ENCODE assay signal across 17 cellular contexts in genomic region chr22:46620588-46621242, GRCh38. TPM values are rescaled to one million over a fixed set of nuclear protein-coding genes. Genes with fewer than 3 reads are reported as not detected.
A peak's percentile ranks its signal among the peaks of the same experiment; 100 is the strongest.
DNase-seq lines count a peak whose midpoint lies in the region; ATAC-seq and TF ChIP-seq lines count a peak whose summit lies in the region.
"Had no signal": no experiment of that assay in that cellular context is flagged by ENCODE, and none has a peak within 500 bp of the region (broad histone marks: within the 10 kb centered on the region; RNA-seq: fewer than 3 reads in every experiment).

No MANE protein-coding gene starts in this region.

- peak overlapping the region; percentile 94 for H3K27ac ChIP-seq in BLaER1
- H3K27ac ChIP-seq in DND-41 (ENCODE audit: low read length): peak overlapping the region; percentile 98
- peak overlapping the region in 3 of 4 donors; percentile 25 to 68 (median 42) for H3K27ac ChIP-seq in esophagus squamous epithelium
- H3K27ac ChIP-seq in gastrocnemius medialis: peak overlapping the region in 3 of 4 donors; percentile 40 to 44 (median 43)

- H3K9ac ChIP-seq in BLaER1 (peak overlapping the region; percentile 68), DND-41 (ENCODE audit: low read depth, low read length) (peak overlapping the region; percentile 30)

- intact Hi-C loops in esophagus squamous epithelium (cut with DNase I): no loop called here
- intact Hi-C loops in gastrocnemius medialis (cut with DNase I; ENCODE audit: low total_unique reads): no loop called here

- H3K79me2 ChIP-seq in DND-41 (ENCODE audit: insufficient read depth, low read length): peaks cover 93% of the 10 kb centered on the region

- H2AFZ ChIP-seq in DND-41 (ENCODE audit: low read depth, low read length): no peak overlapping the region

- peak overlapping the region; percentile 87 for H3K4me2 ChIP-seq in BLaER1
- no peak overlapping the region; the same call in 1 of the 2 replicates for H3K4me2 ChIP-seq in DND-41 (ENCODE audit: insufficient read depth, low read length)

- peak overlapping the region; percentile 58; the same call in 1 of the 2 replicates for H3K4me3 ChIP-seq in BLaER1
- H3K4me3 ChIP-seq in DND-41 (ENCODE audit: low read depth in 1 of 2, low read length in 2 of 2): no peak overlapping the region
- H3K4me3 ChIP-seq in esophagus squamous epithelium: no peak overlapping the region
- H3K4me3 ChIP-seq in gastrocnemius medialis: no peak overlapping the region

- in situ Hi-C loops in gastrocnemius medialis (cut with MboI; ENCODE audit: low sequenced_read_pairs in 4 of 4): no loop called here

- H4K20me1 ChIP-seq in BLaER1 (peaks cover 54% of the 10 kb centered on the region), DND-41 (ENCODE audit: insufficient read depth, low read length) (peaks cover 43% of the 10 kb centered on the region)

- H3K27me3 ChIP-seq in BLaER1 (no peaks in the 10 kb centered on the region), DND-41 (ENCODE audit: insufficient read depth, low read length, poor library complexity) (no peaks in the 10 kb centered on the region), esophagus squamous epithelium (no peaks in the 10 kb centered on the region), gastrocnemius medialis (no peaks in the 10 kb centered on the region)

- H3K9me3 ChIP-seq in BLaER1 (no peaks in the 10 kb centered on the region), DND-41 (ENCODE audit: insufficient read depth, low read length, severe bottlenecking) (no peaks in the 10 kb centered on the region), esophagus squamous epithelium (no peaks in the 10 kb centered on the region), gastrocnemius medialis (no peaks in the 10 kb centered on the region)

- peaks cover 88% of the 10 kb centered on the region for H3K4me1 ChIP-seq in BLaER1
- peaks cover 69% of the 10 kb centered on the region for H3K4me1 ChIP-seq in DND-41 (ENCODE audit: insufficient read depth, low read length)
- peaks cover 24 to 74% (median 24%) of the 10 kb centered on the region in 3 donors for H3K4me1 ChIP-seq in esophagus squamous epithelium
- H3K4me1 ChIP-seq in gastrocnemius medialis: peaks cover 28 to 32% of the 10 kb centered on the region in 2 donors

- H3K36me3 ChIP-seq in BLaER1 (0 out of 2 replicates have a peak, but pooled peaks cover under 1% of the 10 kb centered on the region), DND-41 (ENCODE audit: insufficient read depth, low read length) (peaks cover 50% of the 10 kb centered on the region), esophagus squamous epithelium (no peaks in the 10 kb centered on the region), gastrocnemius medialis (no peaks in the 10 kb centered on the region)

- DNase-seq in DND-41 (no peak), esophagus squamous epithelium (lab: John Stamatoyannopoulos, UW) (no peak), gastrocnemius medialis (no peak), DMS153 treated with DMSO at 0.1 percent for 48 hours (lab: John Stamatoyannopoulos, UW; ENCODE audit: unreplicated experiment) (no peak)
- DNase-seq: ACHN; NCI-H1436; NCI-H2081 treated with DMSO at 0.1 percent for 48 hours; NCI-H2227 treated with DMSO at 0.1 percent for 48 hours; NCI-H526 treated with DMSO at 0.1 percent for 48 hours; NK-92 treated with Interleukin-12 subunit alpha and Interleukin-12 subunit beta, amount 100 ng/mL, for 24 hours; OCI-M1; RPMI8226 had no signal

- TF ChIP-seq CTCF in DND-41 (IDR thresholded peaks at IDR 0.05; ENCODE audit: borderline replicate concordance, extremely low read depth, low read length, poor library complexity, severe bottlenecking) (no peak), esophagus squamous epithelium (IDR thresholded peaks at IDR 0.05) (no peak), gastrocnemius medialis (IDR thresholded peaks at IDR 0.05 in 4 of 5, conservative IDR thresholded peaks at IDR 0.05 in 1 of 5) (no peak)

- no peak for ATAC-seq in DND-41 (ENCODE audit: insufficient read depth, low read depth)
- ATAC-seq in gastrocnemius medialis: no peak
- ATAC-seq in HG03354 (IDR thresholded peaks at IDR 0.05; ENCODE audit: poor library complexity, severe bottlenecking, unreplicated experiment): no peak
- ATAC-seq in HG02763 (IDR thresholded peaks at IDR 0.05; ENCODE audit: unreplicated experiment): no peak
- ATAC-seq: CD8-positive, alpha-beta T cell; HCT116 had no signal

- WGBS in esophagus squamous epithelium, 2 donors: 91 to 92% methylated on average over 13 to 14 of the region's 23 CpGs

- no peak for TF ChIP-seq POLR2A in esophagus squamous epithelium (IDR thresholded peaks at IDR 0.05)
- no peak for TF ChIP-seq POLR2A in gastrocnemius medialis (IDR thresholded peaks at IDR 0.05)

RNA-seq across cellular contexts. Expression of gene GRAMD4, which starts 0.5 kb away (rescaled TPM):
- total RNA-seq in esophagus squamous epithelium (100 to 1,000 TPM in 1 of 4 donors, 10 to 100 TPM in 3; 27.0 to 122 (median 33.3) TPM), gastrocnemius medialis (100 to 1,000 TPM in 1 of 4 donors, 10 to 100 TPM in 3; 16.7 to 106 (median 53.3) TPM)

Comparison
In these comparisons a context has a peak if more than half of its experiments do, and no peak if none do; other contexts are left out.
1. H3K27ac ChIP-seq: peak in every context shown above with its lines; median percentile 98 in DND-41; 94 in BLaER1; 43 in gastrocnemius medialis; 42 in esophagus squamous epithelium.